In genomic region chr7:151167197-151167911, GRCh38 we compare ENCODE assay signal across 9 cellular contexts. TPM values are rescaled to one million over a fixed set of nuclear protein-coding genes. Genes with fewer than 3 reads are reported as not detected.
DNase-seq lines count a peak whose midpoint lies in the region; ATAC-seq and TF ChIP-seq lines count a peak whose summit lies in the region.
"Had no signal": no experiment of that assay in that cellular context is flagged by ENCODE, and none has a peak within 500 bp of the region (broad histone marks: within the 10 kb centered on the region; RNA-seq: fewer than 3 reads in every experiment).

GBX1 (minus strand) TSS chr7:151167694; CDS start chr7:151167548, 146 bp downstream.

- H2BK12ac ChIP-seq in H9 (ENCODE audit: insufficient read length, low read depth, low read length), result no peak within 1 kb of the TSS

- no peak within 1 kb of the TSS for H3K18ac ChIP-seq in H9 (ENCODE audit: insufficient read length, low read depth, low read length)

- no peak within 1 kb of the TSS for H3K27ac ChIP-seq in H9 (ENCODE audit: insufficient read length, low read depth, low read length)
- H3K27ac ChIP-seq in SK-N-MC, result no peak within 1 kb of the TSS
- H3K27ac ChIP-seq: PC-9 had no signal

- H3K27ac Mint-ChIP-seq in H9 (no peak within 1 kb of the TSS), nephron (no peak within 1 kb of the TSS)

- H3K36me3 Mint-ChIP-seq in H9 (ENCODE audit: insufficient read depth in 1 of 3, low read depth in 3 of 3) (no peaks in the 10 kb centered on the region; a peak in 2 of 7 replicates), nephron (ENCODE audit: low read depth) (no peaks in the 10 kb centered on the region)

- no peaks in the 10 kb centered on the region for H3K4me1 ChIP-seq in H9 (ENCODE audit: insufficient read depth, low read length)

- no peaks in the 10 kb centered on the region for H3K36me3 ChIP-seq in SK-N-MC (ENCODE audit: insufficient read depth, low read length)

- no peak within 1 kb of the TSS for H2BK120ac ChIP-seq in H9 (ENCODE audit: low read depth, low read length, poor library complexity, severe bottlenecking)

- H3K9me3 Mint-ChIP-seq in H9, result peaks cover 3 to 4% of the 10 kb centered on the region in 2 experiments; a peak in 3 of 5 replicates
- H3K9me3 Mint-ChIP-seq in nephron, result peaks cover 2% of the 10 kb centered on the region

- H3K14ac ChIP-seq in H9 (ENCODE audit: insufficient read depth, low read length), result peak within 1 kb of the TSS; percentile 41; the same call in 1 of the 2 replicates

- H3K23ac ChIP-seq in H9 (ENCODE audit: insufficient read length, low read depth, low read length), result no peak within 1 kb of the TSS

- no peak within 1 kb of the TSS; the same call in 1 of the 2 replicates for H2BK15ac ChIP-seq in H9 (ENCODE audit: low read depth, low read length)

- peak within 1 kb of the TSS; percentile 70 for H3K4me3 ChIP-seq in SK-N-MC
- H3K4me3 ChIP-seq in epithelial cell of esophagus (ENCODE audit: low read length), result peak within 1 kb of the TSS; percentile 7
- H3K4me3 ChIP-seq: PC-9 had no signal

- no peak within 1 kb of the TSS for H4K8ac ChIP-seq in H9 (replicated peaks; ENCODE audit: insufficient read length, low read depth, low read length)

- peaks cover 10% of the 10 kb centered on the region for H3K23me2 ChIP-seq in H9 (ENCODE audit: insufficient read length, low read depth, low read length, poor library complexity, severe bottlenecking)

- DNase-seq in H9 (peak; percentile 59), SK-N-MC (ENCODE audit: low read depth, low spot score) (no peak), epithelial cell of esophagus (ENCODE audit: low read depth) (no peak), hippocampal formation (lab: John Stamatoyannopoulos, UW) (no peak)

- no peak within 1 kb of the TSS for H3T11ph ChIP-seq in H9 (ENCODE audit: low read length)

- H3K79me2 ChIP-seq in H9 (ENCODE audit: insufficient read depth, low read length), result no peaks in the 10 kb centered on the region

- H3K4me1 Mint-ChIP-seq in H9 (peaks cover 8 to 15% of the 10 kb centered on the region in 2 experiments; a peak in 3 of 4 replicates), nephron (peaks cover 6% of the 10 kb centered on the region)

- no peak within 1 kb of the TSS for H3K56ac ChIP-seq in H9 (ENCODE audit: insufficient read length, low read depth, low read length)

- H4K91ac ChIP-seq in H9 (ENCODE audit: insufficient read length, low read depth, low read length), result no peak within 1 kb of the TSS

- no CpG with 5 or more reads among the region's 98 CpGs for WGBS in H9 (ENCODE audit: extremely low coverage, insufficient read length, low lambda C conversion rate)

- ATAC-seq in GM19397 (IDR thresholded peaks at IDR 0.05; ENCODE audit: unreplicated experiment), result no peak
- no peak for ATAC-seq in GM21717 (IDR thresholded peaks at IDR 0.05; ENCODE audit: unreplicated experiment)
- ATAC-seq in GM19324 (IDR thresholded peaks at IDR 0.05; ENCODE audit: low FRiP score, unreplicated experiment), result no peak

- TF ChIP-seq CTCF in H9 (conservative IDR thresholded peaks at IDR 0.05) (no peak; the same call in 2 of the 3 replicates), epithelial cell of esophagus (IDR thresholded peaks at IDR 0.05; ENCODE audit: insufficient read depth, low read depth, low read length, missing control alignments) (no peak), nephron (IDR thresholded peaks at IDR 0.05; ENCODE audit: unreplicated experiment in 3 of 3) (peak; percentile 23 to 32 (median 30))

- H3K4me3 Mint-ChIP-seq in H9 (peak within 1 kb of the TSS; percentile 52 to 80), nephron (peak within 1 kb of the TSS; percentile 76 to 84 (median 80))

- peak within 1 kb of the TSS; percentile 25 for H3K4me2 ChIP-seq in H9 (ENCODE audit: insufficient read depth, insufficient read length, low read length)
- H3K4me2 ChIP-seq: PC-9 had no signal

- H2BK20ac ChIP-seq in H9 (ENCODE audit: low read depth, low read length, poor library complexity, severe bottlenecking), result no peak within 1 kb of the TSS

- no peak within 1 kb of the TSS for H4K5ac ChIP-seq in H9 (ENCODE audit: insufficient read length, low read depth, low read length)

- H3K79me1 ChIP-seq in H9 (ENCODE audit: insufficient read depth, low read depth, low read length, poor library complexity, severe bottlenecking), result no peaks in the 10 kb centered on the region

- H3K27me3 Mint-ChIP-seq in H9 (ENCODE audit: low read depth), result peaks cover 44% of the 10 kb centered on the region
- peaks cover 43% of the 10 kb centered on the region for H3K27me3 Mint-ChIP-seq in nephron (ENCODE audit: low read depth)

- H4K20me1 ChIP-seq in H9 (ENCODE audit: control insufficient read depth, insufficient read depth, insufficient read length), result no peaks in the 10 kb centered on the region

- peaks cover 45% of the 10 kb centered on the region for H3K27me3 ChIP-seq in H9 (ENCODE audit: insufficient read depth, low read length)

- H3K9ac ChIP-seq in H9 (ENCODE audit: extremely low read depth, insufficient read length, low read length) (no peak within 1 kb of the TSS), SK-N-MC (ENCODE audit: insufficient read length) (no peak within 1 kb of the TSS)

- no peak within 1 kb of the TSS for H2BK5ac ChIP-seq in H9 (ENCODE audit: insufficient read length, low read length)

- no peak within 1 kb of the TSS for H2AFZ ChIP-seq in H9 (ENCODE audit: low read length)
- H2AFZ ChIP-seq: PC-9 had no signal

- H3K9me3 ChIP-seq in H9 (ENCODE audit: control insufficient read depth, low read depth, low read length), result no peaks in the 10 kb centered on the region
- no peaks in the 10 kb centered on the region for H3K9me3 ChIP-seq in SK-N-MC (ENCODE audit: low read depth, low read length)

- H2AK5ac ChIP-seq in H9 (ENCODE audit: insufficient read length, low read length), result no peak within 1 kb of the TSS

- H3K4ac ChIP-seq in H9 (ENCODE audit: low read depth, low read length), result no peak within 1 kb of the TSS

RNA-seq across cellular contexts. Expression of gene GBX1, which starts in this region (rescaled TPM):
- total RNA-seq in H9 (2021), result not detected in 2 replicates
- total RNA-seq: PC-9 had no signal

Comparison
In these comparisons a context has a peak if more than half of its experiments do, and no peak if none do; other contexts are left out.
1. Peak in DNase-seq and H3K4me2 ChIP-seq in H9; RNA of the gene not detected or under 1 TPM.
2. CTCF ChIP-seq: peak in nephron (3 of 3); none in H9 (single experiment) and epithelial cell of esophagus (single experiment).